In genomic region chr7:38187794-38188472, GRCh38 we compare ENCODE assay signal across 13 cellular contexts. TPM values are rescaled to one million over a fixed set of nuclear protein-coding genes. Genes with fewer than 3 reads are reported as not detected.
DNase-seq lines count a peak whose midpoint lies in the region; ATAC-seq, FAIRE-seq and TF ChIP-seq lines count a peak whose summit lies in the region.
"Had no signal": no experiment of that assay in that cellular context is flagged by ENCODE, and none has a peak within 500 bp of the region (broad histone marks: within the 10 kb centered on the region; RNA-seq: fewer than 3 reads in every experiment).

No MANE protein-coding gene starts in this region.

- H3K27me3 Mint-ChIP-seq in WTC11 (ENCODE audit: low read depth): no peaks in the 10 kb centered on the region

- TF ChIP-seq POLR2A in GM12891 (IDR thresholded peaks at IDR 0.05; ENCODE audit: low read depth, low read length) (no peak), suprapubic skin (IDR thresholded peaks at IDR 0.05) (no peak)

- peaks cover 50% of the 10 kb centered on the region for H3K4me1 Mint-ChIP-seq in WTC11

- no peak overlapping the region for H3K27ac ChIP-seq in suprapubic skin
- H3K27ac ChIP-seq: thoracic aorta, VCaP had no signal

- 73% methylated on average over 7 of the region's 7 CpGs for WGBS in suprapubic skin

- no peaks in the 10 kb centered on the region for H3K27me3 ChIP-seq in suprapubic skin

- H3K4me3 ChIP-seq in suprapubic skin: no peak overlapping the region
- H3K4me3 ChIP-seq: thoracic aorta had no signal

- no peak for TF ChIP-seq CTCF in WTC11 (IDR thresholded peaks at IDR 0.05)
- no peak for TF ChIP-seq CTCF in D721Med (IDR thresholded peaks at IDR 0.05; ENCODE audit: insufficient read depth, missing control alignments)
- TF ChIP-seq CTCF in suprapubic skin (IDR thresholded peaks at IDR 0.05): no peak

- H3K4me3 Mint-ChIP-seq in WTC11: peak overlapping the region; percentile 40

- peak; percentile 98 for FAIRE-seq in GM12891 (lab: Jason Lieb, UNC)
- no peak for FAIRE-seq in D721Med (lab: Jason Lieb, UNC)

- H3K9me3 ChIP-seq in suprapubic skin: no peaks in the 10 kb centered on the region

- H3K9me3 Mint-ChIP-seq in WTC11: peaks cover 3% of the 10 kb centered on the region; the same call in 1 of the 2 replicates

- intact Hi-C loops in sciatic nerve (cut with DNase I): no loop called here

- POLR2A ChIA-PET in WTC11 (lab: Charles Lee): no interaction called here

- H3K36me3 ChIP-seq in suprapubic skin: no peaks in the 10 kb centered on the region
- H3K36me3 ChIP-seq: thoracic aorta had no signal

- CTCF ChIA-PET in WTC11 (lab: Charles Lee): interaction anchor here (1.4 to 3.6 kb wide), 3 partner anchors 28 to 148 kb away, joined by 4 to 17 read pairs (median 10); no protein-coding TSS in a partner anchor

- TF ChIP-seq EP300 in suprapubic skin (IDR thresholded peaks at IDR 0.05): no peak

- H3K36me3 Mint-ChIP-seq in WTC11: peaks cover 10% of the 10 kb centered on the region

- ATAC-seq in GM19468 (IDR thresholded peaks at IDR 0.05; ENCODE audit: extremely low read depth, unreplicated experiment) (peak; percentile 89), HG02943 (IDR thresholded peaks at IDR 0.05; ENCODE audit: low read depth, unreplicated experiment) (peak; percentile 82), WTC11 (peak; percentile 88), sciatic nerve (no peak)
- ATAC-seq: activated naive CD4-positive, alpha-beta T cell treated with anti-CD3 and anti-CD28 coated beads, Interleukin-2, amount 50 U/mL, for 72 hours had no signal

- DNase-seq in GM12891 (ENCODE audit: insufficient read length, low spot score): no peak
- no peak for DNase-seq in WTC11 (ENCODE audit: low spot score)
- DNase-seq in D721Med (ENCODE audit: insufficient read length, low spot score): no peak
- no peak for DNase-seq in suprapubic skin (ENCODE audit: low spot score in 2 of 2)
- no peak for DNase-seq in NCI-H446 treated with DMSO at 0.1 percent for 48 hours (lab: John Stamatoyannopoulos, UW)
- DNase-seq in sciatic nerve (ENCODE audit: low spot score): no peak
- DNase-seq: hippocampal formation, NCI-H1694 had no signal

- no peaks in the 10 kb centered on the region for H3K4me1 ChIP-seq in suprapubic skin

- peak overlapping the region; percentile 76 for H3K27ac Mint-ChIP-seq in WTC11
- H3K27ac Mint-ChIP-seq: activated naive CD4-positive, alpha-beta T cell treated with anti-CD3 and anti-CD28 coated beads, Interleukin-2, amount 50 U/mL, for 72 hours had no signal

TF ChIP-seq in GM12891, 5 proteins besides CTCF, POLR2A, EP300 and RAD21:
- TF ChIP-seq PAX5 (IDR thresholded peaks at IDR 0.05; ENCODE audit: insufficient read depth, low read length, severe bottlenecking) (no peak), SPI1 (IDR thresholded peaks at IDR 0.05; ENCODE audit: low read depth, low read length) (no peak), POLR2AphosphoS5 (IDR thresholded peaks at IDR 0.05; ENCODE audit: low read depth, low read length) (no peak), POU2F2 (IDR thresholded peaks at IDR 0.05; ENCODE audit: low read depth, low read length) (no peak), TAF1 (IDR thresholded peaks at IDR 0.05; ENCODE audit: low read depth, low read length) (no peak)

TF ChIP-seq in WTC11, 78 proteins besides CTCF, POLR2A, EP300 and RAD21:
- TF ChIP-seq E2F1 (CRISPR knock-in tag; IDR thresholded peaks at IDR 0.05) (no peak), OVOL2 (CRISPR knock-in tag; IDR thresholded peaks at IDR 0.05; ENCODE audit: borderline replicate concordance) (no peak), PREB (CRISPR knock-in tag; IDR thresholded peaks at IDR 0.05; ENCODE audit: borderline replicate concordance) (no peak), MXD4 (CRISPR knock-in tag; IDR thresholded peaks at IDR 0.05; ENCODE audit: borderline replicate concordance) (no peak)

RNA-seq across cellular contexts. Expression of gene STARD3NL, which starts 9.9 kb away (rescaled TPM):
- polyA plus RNA-seq in GM12891 (2012; ENCODE audit: low read depth, missing spikeins): 50.1 TPM
- total RNA-seq in WTC11 (2021): 30.6 to 33.1 TPM (median 32.2 TPM) in 3 replicates
- total RNA-seq in suprapubic skin: 10 to 100 TPM in 1 of 4 donors, 1 to 10 TPM in 3; 7.4 to 12.4 (median 7.9) TPM
- total RNA-seq in sciatic nerve: 37.7 TPM
